8 cellular contexts compared by ENCODE assay signal in genomic region chr2:199985625-199986207, GRCh38. TPM values are rescaled to one million over a fixed set of nuclear protein-coding genes. Genes with fewer than 3 reads are reported as not detected.
A peak's percentile ranks its signal among the peaks of the same experiment; 100 is the strongest.
DNase-seq lines count a peak whose midpoint lies in the region; ATAC-seq and TF ChIP-seq lines count a peak whose summit lies in the region.

No MANE protein-coding gene starts in this region.

- no peaks in the 10 kb centered on the region for H3K36me3 ChIP-seq in ascending aorta

- CTCF ChIA-PET in HEK293T (lab: Yijun Ruan, JAX) (interaction anchor here (0.7 to 2.0 kb wide), 6 partner anchors 195 to 727 kb away, joined by 3 to 5 read pairs (median 4); no protein-coding TSS in a partner anchor), T-cell (lab: Charles Lee) (interaction anchor here (1.0 to 2.4 kb wide), 10 partner anchors 12 to 548 kb away, joined by 3 to 12 read pairs (median 4); no protein-coding TSS in a partner anchor)

- H3K27me3 Mint-ChIP-seq in T-cell: no peaks in the 10 kb centered on the region

- H3K4me3 ChIP-seq in ascending aorta: no peak overlapping the region

- no peaks in the 10 kb centered on the region for H3K9me3 ChIP-seq in ascending aorta

- peaks cover 0 to 6% (median 6%) of the 10 kb centered on the region in 3 donors for H3K4me1 Mint-ChIP-seq in T-cell

- TF ChIP-seq CTCF in ascending aorta (IDR thresholded peaks at IDR 0.05): peak in 2 of 3 experiments; percentile 8 to 37

- no peaks in the 10 kb centered on the region for H3K4me1 ChIP-seq in ascending aorta

- no peaks in the 10 kb centered on the region for H3K27me3 ChIP-seq in ascending aorta

- DNase-seq in GF-D8 (lab: John Stamatoyannopoulos, UW): peak; percentile 37
- peak; percentile 60 for DNase-seq in HEK293T (ENCODE audit: extremely low spot score)
- DNase-seq in NCI-H146 (lab: John Stamatoyannopoulos, UW): peak; percentile 38
- DNase-seq in T-cell: peak in 33 of 34 experiments; percentile 3 to 52 (median 33)
- peak in 1 of 2 donors; percentile 67 for DNase-seq in ascending aorta (ENCODE audit: low spot score in 2 of 2)
- DNase-seq in hypothalamus (lab: John Stamatoyannopoulos, UW): peak in 32 of 51 donors; percentile 0 to 43 (median 10)
- peak; percentile 34 to 47 for DNase-seq in stimulated activated CD4-positive, alpha-beta T cell treated with anti-CD3 and anti-CD28 coated beads, Interleukin-15, amount 100 ng/mL, for 48 hours (ENCODE audit: low read depth in 2 of 2)
- DNase-seq in NCI-H2029 (lab: John Stamatoyannopoulos, UW): no peak

- no peak overlapping the region for H3K4me3 Mint-ChIP-seq in T-cell

- no peaks in the 10 kb centered on the region for H3K9me3 Mint-ChIP-seq in T-cell

- no peak overlapping the region for H3K27ac Mint-ChIP-seq in T-cell

- H3K27ac ChIP-seq in ascending aorta: no peak overlapping the region

- POLR2A ChIA-PET in HEK293T (lab: Yijun Ruan, JAX) (no interaction called here), T-cell (lab: Charles Lee) (no interaction called here)

- no peaks in the 10 kb centered on the region for H3K36me3 Mint-ChIP-seq in T-cell

- intact Hi-C loops in ascending aorta (cut with DNase I): no loop called here

- peak in 3 of 4 experiments; percentile 59 to 65 (median 65) for ATAC-seq in T-cell (replicated peaks in 1 of 4)

TF ChIP-seq in HEK293T, 16 proteins besides CTCF, POLR2A, EP300 and RAD21:
- TF ChIP-seq BHLHE40 (IDR thresholded peaks at IDR 0.05; ENCODE audit: borderline replicate concordance) (no peak), SP1 (IDR thresholded peaks at IDR 0.05) (no peak), FOXK2 (IDR thresholded peaks at IDR 0.05) (no peak), CTBP1 (IDR thresholded peaks at IDR 0.05; ENCODE audit: borderline replicate concordance) (no peak), NFRKB (IDR thresholded peaks at IDR 0.05) (no peak), LEF1 (IDR thresholded peaks at IDR 0.05; ENCODE audit: borderline replicate concordance) (no peak), ELF4 (IDR thresholded peaks at IDR 0.05) (no peak), FOXA1 (IDR thresholded peaks at IDR 0.05) (no peak), FOXM1 (IDR thresholded peaks at IDR 0.05; ENCODE audit: borderline replicate concordance) (no peak)

RNA-seq across cellular contexts. Expression of gene MAIP1, which starts 30.3 kb away (rescaled TPM):
- total RNA-seq in T-cell (10 to 100 TPM; 13.9 to 29.6 (median 14.7) TPM), ascending aorta (11.7 TPM)

RNA-seq across cellular contexts. Expression of gene TYW5, which starts 30.4 kb away (rescaled TPM):
- total RNA-seq in T-cell (10 to 100 TPM in 2 of 5 donors, 1 to 10 TPM in 3; 7.9 to 13.1 (median 9.4) TPM), ascending aorta (not detected)
